ENCODE assay signal across 1 cellular context in genomic region chr18:5294113-5294617, GRCh38.
TF ChIP-seq lines count a peak whose summit lies in the region.

No MANE protein-coding gene starts in this region.

TF ChIP-seq in H1, 55 proteins besides CTCF, POLR2A, EP300 and RAD21:
- TF ChIP-seq POU5F1 (IDR thresholded peaks at IDR 0.05; ENCODE audit: low read depth, low read length) (no peak), ATF2 (IDR thresholded peaks at IDR 0.05; ENCODE audit: low read length) (no peak), PHF8 (conservative IDR thresholded peaks at IDR 0.05; ENCODE audit: low read depth, low read length) (no peak), BRCA1 (IDR thresholded peaks at IDR 0.05; ENCODE audit: low read depth, low read length) (no peak), GTF2F1 (IDR thresholded peaks at IDR 0.05; ENCODE audit: borderline replicate concordance, low read depth, low read length) (no peak), CHD2 (IDR thresholded peaks at IDR 0.05; ENCODE audit: low read length) (no peak), RXRA (IDR thresholded peaks at IDR 0.05; ENCODE audit: insufficient read depth, low read depth, low read length) (no peak), POLR2AphosphoS5 (IDR thresholded peaks at IDR 0.05; ENCODE audit: low read depth, low read length) (no peak), SP1 (IDR thresholded peaks at IDR 0.05; ENCODE audit: low read depth, low read length) (no peak), CBX5 (IDR thresholded peaks at IDR 0.05; ENCODE audit: low read depth, low read length) (no peak), HDAC6 (IDR thresholded peaks at IDR 0.05; ENCODE audit: low read depth, low read length) (no peak), KDM1A (IDR thresholded peaks at IDR 0.05; ENCODE audit: borderline replicate concordance, low read length) (no peak), BACH1 (IDR thresholded peaks at IDR 0.05; ENCODE audit: low read length) (no peak), EZH2 (IDR thresholded peaks at IDR 0.05; ENCODE audit: low read depth, low read length, severe bottlenecking) (no peak), TCF12 (IDR thresholded peaks at IDR 0.05; ENCODE audit: low read depth, low read length) (no peak), RFX5 (IDR thresholded peaks at IDR 0.05; ENCODE audit: borderline replicate concordance, low read depth, low read length) (no peak), SIRT6 (IDR thresholded peaks at IDR 0.05; ENCODE audit: low read length) (no peak), SIX5 (IDR thresholded peaks at IDR 0.05; ENCODE audit: low read depth, low read length) (no peak)
TF ChIP-seq in H1: peak in this region for 0.
